In the genomic region with DNA sequence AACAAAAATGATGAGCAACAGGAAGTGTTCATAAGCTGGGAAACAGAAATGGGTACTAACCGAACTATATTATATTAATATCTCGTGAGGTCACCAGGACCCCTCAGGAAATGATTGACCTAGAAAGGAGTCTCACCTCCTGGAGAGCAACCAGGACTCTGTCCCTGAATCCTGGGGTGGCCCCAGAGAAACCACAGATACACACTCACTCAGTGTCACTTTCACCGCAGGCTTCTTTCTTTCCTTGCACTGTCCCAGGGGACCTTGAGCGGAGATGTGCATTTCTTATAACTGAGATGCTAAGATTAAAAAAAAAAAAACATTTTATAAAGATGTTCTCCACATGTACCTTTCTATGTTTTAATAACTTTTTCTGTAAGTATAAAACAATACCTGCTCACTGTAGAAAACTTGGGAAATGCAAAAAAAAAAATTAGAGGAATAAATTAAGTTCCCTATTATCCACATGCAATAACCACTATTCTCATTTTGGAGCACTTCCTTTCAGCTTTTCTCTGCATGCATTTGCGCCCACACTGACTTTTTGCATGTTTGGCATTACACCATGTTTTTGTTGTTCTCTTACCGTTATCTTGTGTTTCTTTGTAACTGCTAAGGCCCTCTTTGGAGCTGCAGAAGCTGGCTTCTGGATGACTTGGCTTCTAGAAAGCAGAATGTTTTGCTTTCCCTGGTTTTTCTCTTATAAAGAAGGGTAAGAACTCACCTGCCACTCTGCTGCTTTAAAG, we compare ENCODE assay signal across 1 cellular context.
TF ChIP-seq lines count a peak whose summit lies in the region.

No MANE protein-coding gene starts in this region.

TF ChIP-seq in HepG2, 621 proteins besides CTCF, POLR2A, EP300 and RAD21:
- TF ChIP-seq ZSCAN9 (CRISPR knock-in tag; IDR thresholded peaks at IDR 0.05; ENCODE audit: borderline replicate concordance) (no peak), ATF1 (CRISPR knock-in tag; IDR thresholded peaks at IDR 0.05) (no peak)
- TF ChIP-seq, protein P1, sequence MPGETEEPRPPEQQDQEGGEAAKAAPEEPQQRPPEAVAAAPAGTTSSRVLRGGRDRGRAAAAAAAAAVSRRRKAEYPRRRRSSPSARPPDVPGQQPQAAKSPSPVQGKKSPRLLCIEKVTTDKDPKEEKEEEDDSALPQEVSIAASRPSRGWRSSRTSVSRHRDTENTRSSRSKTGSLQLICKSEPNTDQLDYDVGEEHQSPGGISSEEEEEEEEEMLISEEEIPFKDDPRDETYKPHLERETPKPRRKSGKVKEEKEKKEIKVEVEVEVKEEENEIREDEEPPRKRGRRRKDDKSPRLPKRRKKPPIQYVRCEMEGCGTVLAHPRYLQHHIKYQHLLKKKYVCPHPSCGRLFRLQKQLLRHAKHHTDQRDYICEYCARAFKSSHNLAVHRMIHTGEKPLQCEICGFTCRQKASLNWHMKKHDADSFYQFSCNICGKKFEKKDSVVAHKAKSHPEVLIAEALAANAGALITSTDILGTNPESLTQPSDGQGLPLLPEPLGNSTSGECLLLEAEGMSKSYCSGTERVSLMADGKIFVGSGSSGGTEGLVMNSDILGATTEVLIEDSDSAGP (CRISPR knock-in tag; IDR thresholded peaks at IDR 0.05; ENCODE audit: borderline replicate concordance) = no peak
- TF ChIP-seq, protein P2, sequence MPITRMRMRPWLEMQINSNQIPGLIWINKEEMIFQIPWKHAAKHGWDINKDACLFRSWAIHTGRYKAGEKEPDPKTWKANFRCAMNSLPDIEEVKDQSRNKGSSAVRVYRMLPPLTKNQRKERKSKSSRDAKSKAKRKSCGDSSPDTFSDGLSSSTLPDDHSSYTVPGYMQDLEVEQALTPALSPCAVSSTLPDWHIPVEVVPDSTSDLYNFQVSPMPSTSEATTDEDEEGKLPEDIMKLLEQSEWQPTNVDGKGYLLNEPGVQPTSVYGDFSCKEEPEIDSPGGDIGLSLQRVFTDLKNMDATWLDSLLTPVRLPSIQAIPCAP (CRISPR knock-in tag; IDR thresholded peaks at IDR 0.05; ENCODE audit: low read depth) = no peak
- TF ChIP-seq, protein P3, sequence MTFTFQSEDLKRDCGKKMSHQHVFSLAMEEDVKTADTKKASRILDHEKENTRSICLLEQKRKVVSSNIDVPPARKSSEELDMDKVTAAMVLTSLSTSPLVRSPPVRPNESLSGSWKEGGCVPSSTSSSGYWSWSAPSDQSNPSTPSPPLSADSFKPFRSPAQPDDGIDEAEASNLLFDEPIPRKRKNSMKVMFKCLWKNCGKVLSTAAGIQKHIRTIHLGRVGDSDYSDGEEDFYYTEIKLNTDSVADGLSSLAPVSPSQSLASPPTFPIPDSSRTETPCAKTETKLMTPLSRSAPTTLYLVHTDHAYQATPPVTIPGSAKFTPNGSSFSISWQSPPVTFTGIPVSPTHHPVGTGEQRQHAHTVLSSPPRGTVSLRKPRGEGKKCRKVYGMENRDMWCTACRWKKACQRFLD (CRISPR knock-in tag; IDR thresholded peaks at IDR 0.05; ENCODE audit: borderline replicate concordance) = no peak
